ENCODE assay signal across 24 cellular contexts in the genomic region with DNA sequence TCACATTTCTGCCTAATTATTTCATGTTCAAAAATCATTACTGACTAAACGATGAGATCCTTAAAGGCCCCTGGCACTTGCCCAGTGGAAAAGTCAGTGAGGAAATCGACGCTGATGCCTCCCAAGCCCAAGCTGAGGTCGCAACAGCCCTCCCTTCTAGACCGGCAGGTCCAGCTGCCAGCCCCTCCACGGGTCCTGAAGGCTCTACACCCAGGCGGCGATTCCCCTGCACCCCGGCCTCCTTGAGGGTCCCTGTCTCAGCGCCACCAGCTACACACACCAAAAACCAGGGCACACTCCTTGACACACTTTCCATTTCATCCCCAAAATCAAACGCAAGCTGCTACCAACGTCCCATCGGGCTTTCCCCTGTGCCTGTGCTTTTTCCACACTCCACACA.
DNase-seq lines count a peak whose midpoint lies in the region; ATAC-seq, FAIRE-seq and TF ChIP-seq lines count a peak whose summit lies in the region.
"Had no signal": no experiment of that assay in that cellular context is flagged by ENCODE, and none has a peak within 500 bp of the region (broad histone marks: within the 10 kb centered on the region; RNA-seq: fewer than 3 reads in every experiment).

No MANE protein-coding gene starts in this region.

- TF ChIP-seq RAD21 in K562 (CRISPR knock-in tag; conservative IDR thresholded peaks at IDR 0.05 in 1 of 2, IDR thresholded peaks at IDR 0.05 in 1 of 2), result no peak

- ATAC-seq in K562, result no peak; the same call in 2 of the 3 replicates
- ATAC-seq in sciatic nerve, result no peak
- ATAC-seq: A549, GM23338 had no signal

- no peaks in the 10 kb centered on the region for H3K4me1 Mint-ChIP-seq in nephron progenitor cell
- H3K4me1 Mint-ChIP-seq: CD14-positive monocyte had no signal

- TF ChIP-seq EP300 in K562 (IDR thresholded peaks at IDR 0.05; ENCODE audit: low read length), result no peak

- H3K27me3 ChIP-seq in K562 (ENCODE audit: control insufficient read depth in 2 of 2, insufficient read depth in 2 of 2, low read length in 2 of 2), result peaks cover 58 to 76% of the 10 kb centered on the region in 2 experiments
- H3K27me3 ChIP-seq: BLaER1 treated with 17β-estradiol and CSF1 and Interleukin-3, amounts not matched to agents 10 nM and 100 nM had no signal

- no peak for TF ChIP-seq POLR2A in K562 (conservative IDR thresholded peaks at IDR 0.05)

- H3K4me2 ChIP-seq in K562 (ENCODE audit: insufficient read depth, low read length), result no peak overlapping the region
- H3K4me2 ChIP-seq: A549; BLaER1 treated with 17β-estradiol and CSF1 and Interleukin-3, amounts not matched to agents 10 nM and 100 nM; GM23338 had no signal

- no peaks in the 10 kb centered on the region for H3K36me3 Mint-ChIP-seq in nephron progenitor cell (ENCODE audit: low read depth)
- H3K36me3 Mint-ChIP-seq: CD14-positive monocyte had no signal

- no peak overlapping the region for H3K27ac ChIP-seq in K562 (ENCODE audit: extremely low read depth, low read depth, low read length)
- H3K27ac ChIP-seq: A549; BLaER1 treated with 17β-estradiol and CSF1 and Interleukin-3, amounts not matched to agents 10 nM and 100 nM had no signal

- no peaks in the 10 kb centered on the region for H3K9me3 ChIP-seq in K562 (replicated peaks; ENCODE audit: control insufficient read depth, insufficient read depth, low read depth, low read length)
- H3K9me3 ChIP-seq: A549; BE2C; BLaER1 treated with 17β-estradiol and CSF1 and Interleukin-3, amounts not matched to agents 10 nM and 100 nM; HAP-1 had no signal

- intact Hi-C loops in K562 (cut with micrococcal nuclease) (no loop called here), sciatic nerve (cut with DNase I) (no loop called here)

- peak overlapping the region; percentile 15 for H3K27ac Mint-ChIP-seq in nephron progenitor cell
- H3K27ac Mint-ChIP-seq: CD4-positive, alpha-beta T cell; GM23338; HFFc6 had no signal

- H3K36me3 ChIP-seq in K562 (ENCODE audit: control insufficient read depth, insufficient read depth, low read length), result no peaks in the 10 kb centered on the region
- H3K36me3 ChIP-seq: BE2C; BLaER1 treated with 17β-estradiol and CSF1 and Interleukin-3, amounts not matched to agents 10 nM and 100 nM; HAP-1 had no signal

- no TSS peak for BruUV-seq in K562 (replicated peaks; lab: Mats Ljungman, UMichigan)

- no peak overlapping the region for H3K9ac ChIP-seq in K562 (ENCODE audit: insufficient read depth in 1 of 2, low read depth in 2 of 2, low read length in 2 of 2)
- H3K9ac ChIP-seq: BLaER1 treated with 17β-estradiol and CSF1 and Interleukin-3, amounts not matched to agents 10 nM and 100 nM had no signal

- H4K20me1 ChIP-seq in K562 (replicated peaks; ENCODE audit: control insufficient read depth, insufficient read depth, low read length), result no peaks in the 10 kb centered on the region
- H4K20me1 ChIP-seq: BLaER1 treated with 17β-estradiol and CSF1 and Interleukin-3, amounts not matched to agents 10 nM and 100 nM had no signal

- DNase-seq in K562 (ENCODE audit: extremely low read depth in 1 of 4, low spot score in 3 of 4), result no peak
- DNase-seq in nephron progenitor cell, result no peak
- peak; percentile 21 for DNase-seq in sciatic nerve (ENCODE audit: low spot score)
- no peak for DNase-seq in DMS53 (lab: John Stamatoyannopoulos, UW)
- no peak for DNase-seq in NCI-H82 treated with DMSO at 0.1 percent for 48 hours (lab: John Stamatoyannopoulos, UW; ENCODE audit: unreplicated experiment)
- no peak for DNase-seq in dedifferentiated amniotic fluid mesenchymal stem cell (ENCODE audit: extremely low spot score)
- DNase-seq: 8988T; ACHN; AML-193; BE2C; Calu3; CD4-positive, alpha-beta T cell; COR-L47; DMS79 treated with DMSO at 0.1 percent for 48 hours; GF-D8; HFFc6 had no signal

- POLR2A ChIA-PET in K562 (lab: Yijun Ruan, JAX), result no interaction called here

- TF ChIP-seq CTCF in K562 (IDR thresholded peaks at IDR 0.05 in 2 of 3, conservative IDR thresholded peaks at IDR 0.05 in 1 of 3; ENCODE audit: insufficient read depth in 2 of 3, low read depth in 1 of 3, low read length in 3 of 3) (no peak), nephron progenitor cell (IDR thresholded peaks at IDR 0.05) (no peak)

- WGBS in K562 (ENCODE audit: insufficient coverage, low coverage, missing lambda C conversion rate), result under 1% methylated on average over 13 of the region's 13 CpGs

- no peaks in the 10 kb centered on the region for H3K4me1 ChIP-seq in K562 (replicated peaks in 1 of 2; ENCODE audit: control insufficient read depth in 2 of 2, insufficient read depth in 2 of 2, low read length in 2 of 2)
- H3K4me1 ChIP-seq: A549; BE2C; BLaER1 treated with 17β-estradiol and CSF1 and Interleukin-3, amounts not matched to agents 10 nM and 100 nM; HAP-1 had no signal

- no peaks in the 10 kb centered on the region for H3K79me2 ChIP-seq in K562 (ENCODE audit: control insufficient read depth, insufficient read depth, low read length)

- FAIRE-seq in K562 (lab: Jason Lieb, UNC), result no peak
- FAIRE-seq: A549, GM12891, GM18507, H54 had no signal

- in situ Hi-C loops in K562 (cut with MboI), result no loop called here

- no peak overlapping the region for H3K4me3 ChIP-seq in K562
- H3K4me3 ChIP-seq: A549; BLaER1 treated with 17β-estradiol and CSF1 and Interleukin-3, amounts not matched to agents 10 nM and 100 nM; GM23338; HAP-1 had no signal

- CTCF ChIA-PET in K562 (lab: Yijun Ruan, JAX; ENCODE audit: low intra/inter-chr PET ratio), result no interaction called here

- H3K9me1 ChIP-seq in K562 (ENCODE audit: control insufficient read depth, insufficient read depth, low read length), result no peaks in the 10 kb centered on the region

- no peaks in the 10 kb centered on the region for H3K9me3 Mint-ChIP-seq in nephron progenitor cell
- H3K9me3 Mint-ChIP-seq: CD4-positive, alpha-beta T cell had no signal

- no peak overlapping the region for H3K4me3 Mint-ChIP-seq in nephron progenitor cell
- H3K4me3 Mint-ChIP-seq: CD14-positive monocyte; CD4-positive, alpha-beta T cell; GM23338; HFFc6 had no signal

- H3K27me3 Mint-ChIP-seq in nephron progenitor cell (ENCODE audit: low read depth, poor library complexity), result peaks cover 7% of the 10 kb centered on the region

- no peak overlapping the region for H2AFZ ChIP-seq in K562 (ENCODE audit: low read depth, low read length)
- H2AFZ ChIP-seq: GM23338 had no signal

TF ChIP-seq in K562, 482 proteins besides CTCF, POLR2A, EP300 and RAD21:
- TF ChIP-seq, protein P1, sequence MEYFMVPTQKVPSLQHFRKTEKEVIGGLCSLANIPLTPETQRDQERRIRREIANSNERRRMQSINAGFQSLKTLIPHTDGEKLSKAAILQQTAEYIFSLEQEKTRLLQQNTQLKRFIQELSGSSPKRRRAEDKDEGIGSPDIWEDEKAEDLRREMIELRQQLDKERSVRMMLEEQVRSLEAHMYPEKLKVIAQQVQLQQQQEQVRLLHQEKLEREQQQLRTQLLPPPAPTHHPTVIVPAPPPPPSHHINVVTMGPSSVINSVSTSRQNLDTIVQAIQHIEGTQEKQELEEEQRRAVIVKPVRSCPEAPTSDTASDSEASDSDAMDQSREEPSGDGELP (CRISPR knock-in tag; IDR thresholded peaks at IDR 0.05; ENCODE audit: borderline replicate concordance), result 0 out of 2 replicates have a peak, but pooled peaks have one; percentile 11
- TF ChIP-seq SMAD4 (CRISPR knock-in tag; conservative IDR thresholded peaks at IDR 0.05), result no peak
